ENCODE assay signal across 1 cellular context in the genomic region with DNA sequence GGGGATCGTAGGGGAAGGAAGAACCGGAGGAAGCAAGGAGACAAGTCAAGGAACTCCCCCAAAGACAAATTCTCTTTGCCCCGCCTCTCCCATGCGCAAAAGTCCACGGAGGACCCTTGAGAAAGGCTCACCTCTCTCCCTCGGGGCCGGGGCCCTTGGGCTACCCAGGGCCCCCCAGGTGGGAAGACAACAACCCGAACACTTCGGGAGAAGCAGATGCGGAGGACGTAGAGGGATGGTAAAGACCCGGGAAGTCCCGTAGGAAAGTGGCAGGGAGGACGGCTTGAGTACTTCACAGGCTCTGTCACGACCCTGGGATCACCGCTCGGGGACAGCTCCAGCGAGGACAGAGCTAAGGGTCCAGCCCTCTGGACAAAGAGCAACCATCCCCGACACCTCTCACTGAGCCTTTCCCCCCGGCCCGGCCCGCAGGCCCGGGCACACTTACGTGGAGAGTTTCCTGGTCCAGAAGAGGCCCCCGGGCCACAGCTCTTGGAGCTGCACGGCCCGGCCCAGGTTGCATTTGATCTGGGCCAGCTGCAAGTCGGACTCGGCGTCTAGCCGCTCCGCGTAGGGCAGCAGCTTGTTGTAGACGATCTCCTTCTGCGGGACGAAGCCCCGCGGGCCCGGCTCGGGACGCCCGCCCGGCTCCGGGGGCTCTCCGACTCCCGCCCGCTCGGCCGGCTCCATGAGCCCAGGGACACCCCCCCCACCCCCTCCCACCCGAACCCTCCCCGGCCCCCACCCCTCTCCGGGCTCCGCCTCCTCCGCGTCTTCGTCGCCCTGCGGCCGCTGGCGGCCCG.
A peak's percentile ranks its signal among the peaks of the same experiment; 100 is the strongest.
TF ChIP-seq lines count a peak whose summit lies in the region.

No MANE protein-coding gene starts in this region.

TF ChIP-seq in WTC11, 78 proteins besides CTCF, POLR2A, EP300 and RAD21:
- TF ChIP-seq, protein P1, sequence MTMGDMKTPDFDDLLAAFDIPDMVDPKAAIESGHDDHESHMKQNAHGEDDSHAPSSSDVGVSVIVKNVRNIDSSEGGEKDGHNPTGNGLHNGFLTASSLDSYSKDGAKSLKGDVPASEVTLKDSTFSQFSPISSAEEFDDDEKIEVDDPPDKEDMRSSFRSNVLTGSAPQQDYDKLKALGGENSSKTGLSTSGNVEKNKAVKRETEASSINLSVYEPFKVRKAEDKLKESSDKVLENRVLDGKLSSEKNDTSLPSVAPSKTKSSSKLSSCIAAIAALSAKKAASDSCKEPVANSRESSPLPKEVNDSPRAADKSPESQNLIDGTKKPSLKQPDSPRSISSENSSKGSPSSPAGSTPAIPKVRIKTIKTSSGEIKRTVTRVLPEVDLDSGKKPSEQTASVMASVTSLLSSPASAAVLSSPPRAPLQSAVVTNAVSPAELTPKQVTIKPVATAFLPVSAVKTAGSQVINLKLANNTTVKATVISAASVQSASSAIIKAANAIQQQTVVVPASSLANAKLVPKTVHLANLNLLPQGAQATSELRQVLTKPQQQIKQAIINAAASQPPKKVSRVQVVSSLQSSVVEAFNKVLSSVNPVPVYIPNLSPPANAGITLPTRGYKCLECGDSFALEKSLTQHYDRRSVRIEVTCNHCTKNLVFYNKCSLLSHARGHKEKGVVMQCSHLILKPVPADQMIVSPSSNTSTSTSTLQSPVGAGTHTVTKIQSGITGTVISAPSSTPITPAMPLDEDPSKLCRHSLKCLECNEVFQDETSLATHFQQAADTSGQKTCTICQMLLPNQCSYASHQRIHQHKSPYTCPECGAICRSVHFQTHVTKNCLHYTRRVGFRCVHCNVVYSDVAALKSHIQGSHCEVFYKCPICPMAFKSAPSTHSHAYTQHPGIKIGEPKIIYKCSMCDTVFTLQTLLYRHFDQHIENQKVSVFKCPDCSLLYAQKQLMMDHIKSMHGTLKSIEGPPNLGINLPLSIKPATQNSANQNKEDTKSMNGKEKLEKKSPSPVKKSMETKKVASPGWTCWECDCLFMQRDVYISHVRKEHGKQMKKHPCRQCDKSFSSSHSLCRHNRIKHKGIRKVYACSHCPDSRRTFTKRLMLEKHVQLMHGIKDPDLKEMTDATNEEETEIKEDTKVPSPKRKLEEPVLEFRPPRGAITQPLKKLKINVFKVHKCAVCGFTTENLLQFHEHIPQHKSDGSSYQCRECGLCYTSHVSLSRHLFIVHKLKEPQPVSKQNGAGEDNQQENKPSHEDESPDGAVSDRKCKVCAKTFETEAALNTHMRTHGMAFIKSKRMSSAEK (CRISPR knock-in tag; IDR thresholded peaks at IDR 0.05; ENCODE audit: borderline replicate concordance): no peak
- 0 out of 2 replicates have a peak, but pooled peaks have one; percentile 16 for TF ChIP-seq ATF1 (CRISPR knock-in tag; IDR thresholded peaks at IDR 0.05)
TF ChIP-seq in WTC11: peak in this region for 1.
